8 cellular contexts compared by ENCODE assay signal in the genomic region with DNA sequence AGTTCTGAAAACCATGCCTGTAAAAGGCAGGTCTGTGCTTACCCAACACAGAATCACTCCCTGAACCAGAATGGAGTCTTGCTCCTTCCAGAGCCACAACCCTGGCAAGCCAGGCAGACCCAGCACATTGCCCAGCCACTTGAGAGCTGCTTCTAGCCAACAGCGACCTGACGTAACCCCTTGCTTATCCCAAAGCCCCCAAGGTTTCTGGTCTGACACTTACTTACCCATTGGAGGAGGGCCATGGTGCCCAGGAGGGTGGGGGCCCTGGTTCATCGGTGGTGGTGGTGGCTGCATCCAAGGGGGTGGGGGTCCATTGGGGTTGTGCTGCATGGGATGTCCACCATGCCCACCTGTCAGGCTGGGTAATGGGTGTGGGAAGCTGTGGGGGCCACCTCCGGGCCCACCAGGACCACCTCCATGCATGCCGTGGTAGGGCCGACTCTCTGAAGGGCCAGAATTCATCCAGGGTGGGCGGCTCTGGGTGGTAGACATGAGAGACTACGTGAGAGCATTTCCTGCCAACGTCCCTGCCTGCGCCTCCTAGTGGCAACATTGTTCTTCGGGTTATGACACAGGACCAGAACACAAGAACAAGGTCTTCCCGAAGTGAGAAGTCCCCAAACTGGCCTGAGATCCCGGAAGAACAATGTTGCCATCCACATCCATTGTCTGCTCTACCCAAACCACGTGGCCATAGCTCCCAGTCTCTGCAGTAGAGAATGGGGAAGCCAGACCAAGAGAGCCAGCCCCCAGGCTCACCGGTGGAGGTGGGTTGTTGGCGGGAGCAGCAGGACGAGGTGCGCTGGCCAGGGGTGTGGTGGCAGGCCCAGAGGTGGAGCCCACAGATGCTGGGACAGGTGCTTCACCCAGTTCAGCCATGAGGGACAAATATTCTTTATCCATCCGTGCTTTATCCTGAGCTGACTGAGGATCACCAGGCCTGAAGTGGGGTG. TPM values are rescaled to one million over a fixed set of nuclear protein-coding genes. Genes with fewer than 3 reads are reported as not detected.
DNase-seq lines count a peak whose midpoint lies in the region; ATAC-seq lines count a peak whose summit lies in the region.

No MANE protein-coding gene starts in this region.

- H3K36me3 ChIP-seq in effector memory CD4-positive, alpha-beta T cell (ENCODE audit: control insufficient read depth, insufficient read depth, low read length) = peaks cover 84% of the 10 kb centered on the region

- peaks cover 74 to 91% (median 86%) of the 10 kb centered on the region in 3 donors for H3K4me1 Mint-ChIP-seq in naive B cell

- H3K36me3 Mint-ChIP-seq in naive B cell = peaks cover 29 to 50% of the 10 kb centered on the region in 2 donors

- peak overlapping the region; percentile 41 for H3K27ac ChIP-seq in effector memory CD4-positive, alpha-beta T cell (ENCODE audit: insufficient read depth, low read length, poor library complexity, severe bottlenecking)

- DNase-seq in DMS 273 (lab: John Stamatoyannopoulos, UW; ENCODE audit: unreplicated experiment) = peak; percentile 81
- no peak for DNase-seq in DMS 273 treated with DMSO at 0.1 percent for 48 hours (lab: John Stamatoyannopoulos, UW)
- DNase-seq in NCI-H1092 treated with DMSO at 0.1 percent for 48 hours (lab: John Stamatoyannopoulos, UW) = peak; percentile 22
- DNase-seq in activated CD4-positive, alpha-beta T cell treated with anti-CD3 and anti-CD28 coated beads, Interleukin-2, amount 50 U/mL, for 4 hours = peak; percentile 76
- peak; percentile 57 to 77 (median 63) for DNase-seq in effector memory CD4-positive, alpha-beta T cell
- peak; percentile 72 for DNase-seq in naive B cell
- peak; percentile 66 for DNase-seq in stimulated activated naive CD4-positive, alpha-beta T cell treated with Interleukin-2 at 50 U/mL for 16 hours (lab: John Stamatoyannopoulos, UW)

- peaks cover 61% of the 10 kb centered on the region for H3K4me1 ChIP-seq in effector memory CD4-positive, alpha-beta T cell (ENCODE audit: control insufficient read depth, insufficient read depth, low read length, poor library complexity, severe bottlenecking)

- H3K27ac Mint-ChIP-seq in naive B cell = peak overlapping the region; percentile 81 to 93 (median 88)

- H3K4me3 Mint-ChIP-seq in naive B cell = peak overlapping the region; percentile 56 to 87 (median 66)

- no peak overlapping the region for H3K4me3 ChIP-seq in effector memory CD4-positive, alpha-beta T cell (ENCODE audit: insufficient read depth, low read depth, low read length, poor library complexity, severe bottlenecking)

- H3K27me3 ChIP-seq in effector memory CD4-positive, alpha-beta T cell (replicated peaks; ENCODE audit: control insufficient read depth, insufficient read depth, low read length, poor library complexity, severe bottlenecking) = no peaks in the 10 kb centered on the region

- no peaks in the 10 kb centered on the region for H3K9me3 Mint-ChIP-seq in naive B cell

- ATAC-seq in naive B cell (ENCODE audit: low read depth in 2 of 2) (peak in 1 of 2 donors; percentile 10), HG03135 (IDR thresholded peaks at IDR 0.05; ENCODE audit: unreplicated experiment) (no peak)

- H3K27me3 Mint-ChIP-seq in naive B cell = no peaks in the 10 kb centered on the region

- no peaks in the 10 kb centered on the region for H3K9me3 ChIP-seq in effector memory CD4-positive, alpha-beta T cell (ENCODE audit: control insufficient read depth, low read length)

RNA-seq across cellular contexts. Expression of gene PYGM, which starts 7.8 kb away (rescaled TPM):
- polyA plus RNA-seq in naive B cell (ENCODE audit: low read depth in 6 of 6) = 1 to 10 TPM in 5 of 6 donors, not detected in 1; 2.1 to 4.9 (median 2.2) TPM

RNA-seq across cellular contexts. Expression of gene SF1, which starts 10.7 kb away (rescaled TPM):
- polyA plus RNA-seq in naive B cell (ENCODE audit: low read depth in 6 of 6) = 100 to 1,000 TPM in 4 of 6 donors, 10 to 100 TPM in 2; 68.6 to 242 (median 132) TPM

RNA-seq across cellular contexts. Expression of gene RASGRP2, which starts 23.7 kb away (rescaled TPM):
- 100 to 1,000 TPM; 274 to 429 (median 285) TPM for polyA plus RNA-seq in naive B cell (ENCODE audit: low read depth in 6 of 6)

RNA-seq across cellular contexts. Expression of gene MAP4K2, which starts 35.4 kb away (rescaled TPM):
- polyA plus RNA-seq in naive B cell (ENCODE audit: low read depth in 6 of 6) = 10 to 100 TPM; 29.8 to 65.0 (median 39.7) TPM

RNA-seq across cellular contexts. Expression of gene MEN1, which starts 42.7 kb away (rescaled TPM):
- 10 to 100 TPM; 12.3 to 49.5 (median 27.4) TPM for polyA plus RNA-seq in naive B cell (ENCODE audit: low read depth in 6 of 6)
